30 cellular contexts compared by ENCODE assay signal in genomic region chr1:116805398-116805797, GRCh38. TPM values are rescaled to one million over a fixed set of nuclear protein-coding genes. Genes with fewer than 3 reads are reported as not detected.
A peak's percentile ranks its signal among the peaks of the same experiment; 100 is the strongest.
DNase-seq lines count a peak whose midpoint lies in the region; ATAC-seq and TF ChIP-seq lines count a peak whose summit lies in the region.
"Had no signal": no experiment of that assay in that cellular context is flagged by ENCODE, and none has a peak within 500 bp of the region (broad histone marks: within the 10 kb centered on the region; RNA-seq: fewer than 3 reads in every experiment).

No MANE protein-coding gene starts in this region.

- DNase-seq in activated T-cell treated with anti-CD3 and anti-CD28 coated beads, Interleukin-2, amount 50 U/mL, for 4 hours, result no peak
- DNase-seq in activated T-cell treated with anti-CD3 and anti-CD28 coated beads, Interleukin-2, amount 50 U/mL, for 1 hour, result no peak
- no peak for DNase-seq in activated naive CD4-positive, alpha-beta T cell treated with anti-CD3 and anti-CD28 coated beads, Interleukin-2, amount 50 U/mL, for 72 hours (ENCODE audit: low spot score in 2 of 2)
- DNase-seq in naive thymus-derived CD8-positive, alpha-beta T cell, result no peak
- DNase-seq in HUDEP-2 (lab: John Stamatoyannopoulos, UW; ENCODE audit: unreplicated experiment in 76 of 76), result no peak
- no peak for DNase-seq in HAP-1 (ENCODE audit: low spot score in 2 of 2)
- DNase-seq: COR-L47; DMS53; KG1; NCI-H1417 treated with DMSO at 0.1 percent for 48 hours; NCI-H2081; NCI-H226; NCI-H748 treated with DMSO at 0.1 percent for 48 hours; right lobe of liver; stimulated activated CD4-positive, alpha-beta T cell treated with anti-CD3 and anti-CD28 coated beads, Interleukin-12 subunit alpha, Interleukin-12 subunit beta, amount 100 ng/mL, for 4 hours; stimulated activated CD4-positive, alpha-beta T cell treated with anti-CD3 and anti-CD28 coated beads, Interleukin-4, amount 100 ng/mL, for 1 hour had no signal

- no peaks in the 10 kb centered on the region for H3K4me1 ChIP-seq in HAP-1
- H3K4me1 ChIP-seq: gastroesophageal sphincter, right lobe of liver, SJSA1 had no signal

- no peak for ATAC-seq in activated T-cell treated with anti-CD3 and anti-CD28 coated beads, Interleukin-2, amount 50 U/mL, for 4 hours
- ATAC-seq in activated naive CD4-positive, alpha-beta T cell treated with anti-CD3 and anti-CD28 coated beads, Interleukin-2, amount 50 U/mL, for 72 hours, result no peak
- ATAC-seq in naive thymus-derived CD8-positive, alpha-beta T cell, result no peak
- no peak for ATAC-seq in GM18505 (IDR thresholded peaks at IDR 0.05; ENCODE audit: unreplicated experiment)
- ATAC-seq: gastroesophageal sphincter, HCT116 had no signal

- no peak for TF ChIP-seq POLR2A in GM18505 (IDR thresholded peaks at IDR 0.05; ENCODE audit: borderline replicate concordance, extremely low read depth, insufficient read depth, insufficient read length)

- H3K27me3 Mint-ChIP-seq in activated T-cell treated with anti-CD3 and anti-CD28 coated beads, Interleukin-2, amount 50 U/mL, for 4 hours (ENCODE audit: low read depth), result no peaks in the 10 kb centered on the region
- no peaks in the 10 kb centered on the region for H3K27me3 Mint-ChIP-seq in naive thymus-derived CD8-positive, alpha-beta T cell
- H3K27me3 Mint-ChIP-seq: B cell had no signal

- H3K27me3 ChIP-seq in HAP-1 (ENCODE audit: low read depth), result no peaks in the 10 kb centered on the region
- H3K27me3 ChIP-seq: gastroesophageal sphincter, hepatocyte, neutrophil, right lobe of liver, SJSA1 had no signal

- peaks cover 86% of the 10 kb centered on the region for H3K4me1 Mint-ChIP-seq in activated T-cell treated with anti-CD3 and anti-CD28 coated beads, Interleukin-2, amount 50 U/mL, for 4 hours (ENCODE audit: low read depth)
- peaks cover 21 to 71% (median 52%) of the 10 kb centered on the region in 4 donors for H3K4me1 Mint-ChIP-seq in naive thymus-derived CD8-positive, alpha-beta T cell
- H3K4me1 Mint-ChIP-seq: B cell had no signal

- no peak overlapping the region for H3K4me3 ChIP-seq in HAP-1
- H3K4me3 ChIP-seq: gastroesophageal sphincter, hepatocyte, right lobe of liver, SJSA1 had no signal

- H3K9me3 ChIP-seq in KOPT-K1 (ENCODE audit: insufficient read depth, low read length, poor library complexity, severe bottlenecking) (no peaks in the 10 kb centered on the region), HAP-1 (no peaks in the 10 kb centered on the region)
- H3K9me3 ChIP-seq: gastroesophageal sphincter, neutrophil, right lobe of liver, SJSA1 had no signal

- peaks cover 6% of the 10 kb centered on the region for H3K36me3 Mint-ChIP-seq in activated T-cell treated with anti-CD3 and anti-CD28 coated beads, Interleukin-2, amount 50 U/mL, for 4 hours (ENCODE audit: insufficient read depth)
- H3K36me3 Mint-ChIP-seq in activated naive CD4-positive, alpha-beta T cell treated with anti-CD3 and anti-CD28 coated beads, Interleukin-2, amount 50 U/mL, for 72 hours, result peaks cover 35 to 39% of the 10 kb centered on the region in 2 donors
- H3K36me3 Mint-ChIP-seq in naive thymus-derived CD8-positive, alpha-beta T cell, result no peaks in the 10 kb centered on the region

- peak overlapping the region; percentile 65 for H3K27ac ChIP-seq in KOPT-K1 (ENCODE audit: low read depth, low read length, poor library complexity, severe bottlenecking)
- H3K27ac ChIP-seq: gastroesophageal sphincter, hepatocyte, neutrophil, right lobe of liver, SJSA1 had no signal

- no peaks in the 10 kb centered on the region for H3K36me3 ChIP-seq in KOPT-K1 (ENCODE audit: insufficient read depth, low read length)
- H3K36me3 ChIP-seq in HAP-1 (replicated peaks), result no peaks in the 10 kb centered on the region
- H3K36me3 ChIP-seq: gastroesophageal sphincter, neutrophil, right lobe of liver, SJSA1 had no signal

- no peaks in the 10 kb centered on the region for H3K9me3 Mint-ChIP-seq in activated T-cell treated with anti-CD3 and anti-CD28 coated beads, Interleukin-2, amount 50 U/mL, for 4 hours
- no peaks in the 10 kb centered on the region for H3K9me3 Mint-ChIP-seq in activated naive CD4-positive, alpha-beta T cell treated with anti-CD3 and anti-CD28 coated beads, Interleukin-2, amount 50 U/mL, for 72 hours
- H3K9me3 Mint-ChIP-seq in naive thymus-derived CD8-positive, alpha-beta T cell, result peaks cover 0 to under 1% (median 0%) of the 10 kb centered on the region in 9 donors

- in situ Hi-C loops in HAP-1 (cut with MboI; ENCODE audit: low sequenced_read_pairs), result no loop called here

- peak overlapping the region; percentile 90 to 98 for H3K27ac Mint-ChIP-seq in activated naive CD4-positive, alpha-beta T cell treated with anti-CD3 and anti-CD28 coated beads, Interleukin-2, amount 50 U/mL, for 72 hours
- peak overlapping the region in 6 of 10 donors; percentile 8 to 93 (median 84) for H3K27ac Mint-ChIP-seq in naive thymus-derived CD8-positive, alpha-beta T cell
- H3K27ac Mint-ChIP-seq: B cell had no signal

- H3K4me3 Mint-ChIP-seq in activated T-cell treated with anti-CD3 and anti-CD28 coated beads, Interleukin-2, amount 50 U/mL, for 4 hours, result peak overlapping the region; percentile 78
- H3K4me3 Mint-ChIP-seq in naive thymus-derived CD8-positive, alpha-beta T cell, result peak overlapping the region in 4 of 10 donors; percentile 14 to 85 (median 26)
- H3K4me3 Mint-ChIP-seq: B cell had no signal

- POLR2A ChIA-PET in naive thymus-derived CD8-positive, alpha-beta T cell (lab: Charles Lee), result interaction anchor here (1.4 to 1.9 kb wide), 2 partner anchors 36 to 39 kb away, joined by 3 to 4 read pairs; no protein-coding TSS in a partner anchor

RNA-seq across cellular contexts. Expression of gene CD2, which starts 51.2 kb away (rescaled TPM):
- total RNA-seq in activated T-cell treated with anti-CD3 and anti-CD28 coated beads, Interleukin-2, amount 50 U/mL, for 4 hours, result 100 to 1,000 TPM; 353 to 393 (median 374) TPM
- 100 to 1,000 TPM; 291 to 437 TPM for total RNA-seq in activated naive CD4-positive, alpha-beta T cell treated with anti-CD3 and anti-CD28 coated beads, Interleukin-2, amount 50 U/mL, for 72 hours
- total RNA-seq in naive thymus-derived CD8-positive, alpha-beta T cell, result 100 to 1,000 TPM; 178 to 189 TPM
- 100 to 1,000 TPM; 197 to 240 (median 222) TPM for polyA plus RNA-seq in naive thymus-derived CD8-positive, alpha-beta T cell
- total RNA-seq: dermis microvascular lymphatic vessel endothelial cell, fibroblast of lung, G401, HT-29, RPMI7951, SJSA1, temporal lobe had no signal
- polyA plus RNA-seq: fibroblast of lung had no signal
